ENCODE assay signal across 25 cellular contexts in genomic region chr7:91326516-91327209, GRCh38.
A peak's percentile ranks its signal among the peaks of the same experiment; 100 is the strongest.
DNase-seq lines count a peak whose midpoint lies in the region; ATAC-seq and TF ChIP-seq lines count a peak whose summit lies in the region.
"Had no signal": no experiment of that assay in that cellular context is flagged by ENCODE, and none has a peak within 500 bp of the region (broad histone marks: within the 10 kb centered on the region; RNA-seq: fewer than 3 reads in every experiment).

No MANE protein-coding gene starts in this region.

- H3K4me1 ChIP-seq in DOHH2 (ENCODE audit: control insufficient read depth, low read length) (peaks cover 40% of the 10 kb centered on the region), osteoblast (ENCODE audit: insufficient read depth, low read length) (no peaks in the 10 kb centered on the region)
- no peaks in the 10 kb centered on the region for H3K4me1 ChIP-seq in naive thymus-derived CD4-positive, alpha-beta T cell (ENCODE audit: control insufficient read depth in 2 of 2, insufficient read depth in 2 of 2, low read length in 2 of 2)

- in situ Hi-C loops in GM13976 (cut with MboI; ENCODE audit: low sequenced_read_pairs, unreplicated experiment), result no loop called here

- peaks cover 0 to 2% (median 0%) of the 10 kb centered on the region in 11 donors for H3K9me3 Mint-ChIP-seq in naive thymus-derived CD4-positive, alpha-beta T cell
- H3K9me3 Mint-ChIP-seq: activated T-cell treated with anti-CD3 and anti-CD28 coated beads, Interleukin-2, amount 50 U/mL, for 24 hours; stimulated activated naive CD8-positive, alpha-beta T cell treated with anti-CD3 and anti-CD28 coated beads, Interleukin-15, Interleukin-2, amounts not matched to agents 100 ng/mL and 50 ng/mL, for 24 hours had no signal

- DNase-seq in KG1 (lab: John Stamatoyannopoulos, UW), result peak; percentile 19
- peak; percentile 70 for DNase-seq in dermis blood vessel endothelial cell
- peak in 2 of 9 donors; percentile 5 to 19 for DNase-seq in naive thymus-derived CD4-positive, alpha-beta T cell
- DNase-seq in NCI-H226, result no peak
- no peak for DNase-seq in osteoblast (ENCODE audit: insufficient read length, low spot score, missing footprints)
- DNase-seq in GM13976 (ENCODE audit: low spot score), result no peak
- DNase-seq in AG20443 (ENCODE audit: low spot score), result no peak
- DNase-seq: activated naive CD4-positive, alpha-beta T cell; activated T-cell treated with anti-CD3 and anti-CD28 coated beads, Interleukin-2, amount 50 U/mL, for 24 hours; amniotic stem cell; DND-41; dorsolateral prefrontal cortex; foreskin fibroblast; NCI-H1436 treated with DMSO at 0.1 percent for 48 hours; NCI-H748 treated with DMSO at 0.1 percent for 48 hours; small intestine; stimulated activated CD4-positive, alpha-beta T cell treated with anti-CD3 and anti-CD28 coated beads, Interleukin-2, amount 100 ng/mL, for 48 hours; tibial artery had no signal

- peak overlapping the region; percentile 46 for H3K4me3 ChIP-seq in DOHH2 (ENCODE audit: low read length)
- H3K4me3 ChIP-seq in naive thymus-derived CD4-positive, alpha-beta T cell (ENCODE audit: low read length), result no peak overlapping the region
- H3K4me3 ChIP-seq in osteoblast (ENCODE audit: insufficient read depth, low read length), result no peak overlapping the region
- H3K4me3 ChIP-seq: dorsolateral prefrontal cortex, hepatocyte, tibial artery had no signal

- H3F3A ChIP-seq in DOHH2 (ENCODE audit: control insufficient read depth, insufficient read depth), result peaks cover 7% of the 10 kb centered on the region; the same call in 1 of the 2 replicates

- H3K4me2 ChIP-seq in DOHH2 (ENCODE audit: low read length) (peak overlapping the region; percentile 58), osteoblast (ENCODE audit: insufficient read depth, low read length) (no peak overlapping the region)
- H3K4me2 ChIP-seq: hepatocyte had no signal

- no peaks in the 10 kb centered on the region for H4K20me1 ChIP-seq in DOHH2 (ENCODE audit: control insufficient read depth, insufficient read depth, low read depth, low read length)
- H4K20me1 ChIP-seq in osteoblast (ENCODE audit: insufficient read depth, low read length), result no peaks in the 10 kb centered on the region

- intact Hi-C loops in naive thymus-derived CD4-positive, alpha-beta T cell (cut with micrococcal nuclease), result no loop called here

- POLR2A ChIA-PET in naive thymus-derived CD4-positive, alpha-beta T cell (lab: Charles Lee), result no interaction called here

- no peak overlapping the region for H2AFZ ChIP-seq in osteoblast (ENCODE audit: low read length)
- H2AFZ ChIP-seq: hepatocyte had no signal

- H3K4me1 Mint-ChIP-seq in naive thymus-derived CD4-positive, alpha-beta T cell, result peaks cover 0 to 9% (median 0%) of the 10 kb centered on the region in 7 donors

- H3K36me3 ChIP-seq in DOHH2 (ENCODE audit: control insufficient read depth, low read length), result no peaks in the 10 kb centered on the region
- no peaks in the 10 kb centered on the region for H3K36me3 ChIP-seq in naive thymus-derived CD4-positive, alpha-beta T cell (ENCODE audit: control insufficient read depth in 2 of 3, insufficient read depth in 3 of 3, low read length in 3 of 3)
- no peaks in the 10 kb centered on the region for H3K36me3 ChIP-seq in osteoblast (ENCODE audit: insufficient read depth, low read length)
- H3K36me3 ChIP-seq: tibial artery had no signal

- H3K79me2 ChIP-seq in DOHH2 (ENCODE audit: control insufficient read depth, low read length) (no peaks in the 10 kb centered on the region), osteoblast (ENCODE audit: insufficient read depth, low read length) (no peaks in the 10 kb centered on the region)
- H3K79me2 ChIP-seq: hepatocyte had no signal

- CTCF ChIA-PET in naive thymus-derived CD4-positive, alpha-beta T cell (lab: Charles Lee), result no interaction called here

- H3K36me3 Mint-ChIP-seq in naive thymus-derived CD4-positive, alpha-beta T cell, result no peaks in the 10 kb centered on the region
- H3K36me3 Mint-ChIP-seq: natural killer cell treated with Interleukin-12 subunit alpha and Interleukin-12 subunit beta and Interleukin-15 and Interleukin-18, amount 100 ng/mL, for 72 hours had no signal

- H3K9me3 ChIP-seq in DOHH2 (ENCODE audit: control insufficient read depth, insufficient read depth, low read length), result no peaks in the 10 kb centered on the region
- H3K9me3 ChIP-seq in naive thymus-derived CD4-positive, alpha-beta T cell (ENCODE audit: control insufficient read depth in 2 of 3, low read length in 3 of 3), result no peaks in the 10 kb centered on the region
- H3K9me3 ChIP-seq in osteoblast (ENCODE audit: low read depth, low read length), result no peaks in the 10 kb centered on the region
- H3K9me3 ChIP-seq: tibial artery had no signal

- ATAC-seq in naive thymus-derived CD4-positive, alpha-beta T cell, result peak; percentile 40
- ATAC-seq: HCT116; natural killer cell treated with Interleukin-12 subunit alpha and Interleukin-12 subunit beta and Interleukin-15 and Interleukin-18, amount 100 ng/mL, for 72 hours; Panc1 had no signal

- peak overlapping the region in 1 of 10 donors; percentile 25 for H3K4me3 Mint-ChIP-seq in naive thymus-derived CD4-positive, alpha-beta T cell
- H3K4me3 Mint-ChIP-seq: activated T-cell treated with anti-CD3 and anti-CD28 coated beads, Interleukin-2, amount 50 U/mL, for 24 hours; natural killer cell treated with Interleukin-12 subunit alpha and Interleukin-12 subunit beta and Interleukin-15 and Interleukin-18, amount 100 ng/mL, for 72 hours; stimulated activated naive CD8-positive, alpha-beta T cell treated with anti-CD3 and anti-CD28 coated beads, Interleukin-15, Interleukin-2, amounts not matched to agents 100 ng/mL and 50 ng/mL, for 24 hours had no signal

- H3K27me3 Mint-ChIP-seq in naive thymus-derived CD4-positive, alpha-beta T cell, result peaks cover 0 to 5% (median 0%) of the 10 kb centered on the region in 5 donors
- H3K27me3 Mint-ChIP-seq: natural killer cell treated with Interleukin-12 subunit alpha and Interleukin-12 subunit beta and Interleukin-15 and Interleukin-18, amount 100 ng/mL, for 72 hours; stimulated activated naive CD8-positive, alpha-beta T cell treated with anti-CD3 and anti-CD28 coated beads, Interleukin-15, Interleukin-2, amounts not matched to agents 100 ng/mL and 50 ng/mL, for 24 hours had no signal

- H3K27me3 ChIP-seq in DOHH2 (ENCODE audit: control insufficient read depth, low read length) (no peaks in the 10 kb centered on the region), osteoblast (ENCODE audit: insufficient read depth, low read length) (no peaks in the 10 kb centered on the region)
- no peaks in the 10 kb centered on the region for H3K27me3 ChIP-seq in naive thymus-derived CD4-positive, alpha-beta T cell (ENCODE audit: control insufficient read depth in 2 of 2, insufficient read depth in 2 of 2, low read length in 2 of 2)
- H3K27me3 ChIP-seq: dorsolateral prefrontal cortex, hepatocyte, tibial artery had no signal

- peak overlapping the region in 1 of 9 donors; percentile 12 for H3K27ac Mint-ChIP-seq in naive thymus-derived CD4-positive, alpha-beta T cell
- H3K27ac Mint-ChIP-seq: activated T-cell treated with anti-CD3 and anti-CD28 coated beads, Interleukin-2, amount 50 U/mL, for 24 hours; natural killer cell treated with Interleukin-12 subunit alpha and Interleukin-12 subunit beta and Interleukin-15 and Interleukin-18, amount 100 ng/mL, for 72 hours; stimulated activated naive CD8-positive, alpha-beta T cell treated with anti-CD3 and anti-CD28 coated beads, Interleukin-15, Interleukin-2, amounts not matched to agents 100 ng/mL and 50 ng/mL, for 24 hours had no signal

- no peak for TF ChIP-seq CTCF in DOHH2 (IDR thresholded peaks at IDR 0.05; ENCODE audit: low read depth, low read length, poor library complexity, severe bottlenecking)
- no peak for TF ChIP-seq CTCF in osteoblast (IDR thresholded peaks at IDR 0.05; ENCODE audit: extremely low read depth, low read depth, low read length)
- TF ChIP-seq CTCF in GM13976 (IDR thresholded peaks at IDR 0.05; ENCODE audit: borderline replicate concordance, control extremely low read depth, extremely low read depth, insufficient read depth, missing control alignments), result no peak

- no peaks in the 10 kb centered on the region for H3K9me2 ChIP-seq in DOHH2 (replicated peaks; ENCODE audit: control insufficient read depth, low read length)

- H3K27ac ChIP-seq in DOHH2 (ENCODE audit: low read depth, low read length) (peak overlapping the region; percentile 75), osteoblast (ENCODE audit: low read depth, low read length) (no peak overlapping the region)
- no peak overlapping the region for H3K27ac ChIP-seq in naive thymus-derived CD4-positive, alpha-beta T cell (ENCODE audit: low read depth, low read length)
- H3K27ac ChIP-seq: dorsolateral prefrontal cortex, epithelial cell of prostate, hepatocyte, tibial artery had no signal

Comparison
In these comparisons a context has a peak if more than half of its experiments do, and no peak if none do; other contexts are left out.
1. DNase-seq: peak in KG1 (single experiment) and dermis blood vessel endothelial cell (single experiment); none in NCI-H226 (single experiment), osteoblast (single experiment), GM13976 (single experiment) and AG20443 (single experiment).